In the genomic region with DNA sequence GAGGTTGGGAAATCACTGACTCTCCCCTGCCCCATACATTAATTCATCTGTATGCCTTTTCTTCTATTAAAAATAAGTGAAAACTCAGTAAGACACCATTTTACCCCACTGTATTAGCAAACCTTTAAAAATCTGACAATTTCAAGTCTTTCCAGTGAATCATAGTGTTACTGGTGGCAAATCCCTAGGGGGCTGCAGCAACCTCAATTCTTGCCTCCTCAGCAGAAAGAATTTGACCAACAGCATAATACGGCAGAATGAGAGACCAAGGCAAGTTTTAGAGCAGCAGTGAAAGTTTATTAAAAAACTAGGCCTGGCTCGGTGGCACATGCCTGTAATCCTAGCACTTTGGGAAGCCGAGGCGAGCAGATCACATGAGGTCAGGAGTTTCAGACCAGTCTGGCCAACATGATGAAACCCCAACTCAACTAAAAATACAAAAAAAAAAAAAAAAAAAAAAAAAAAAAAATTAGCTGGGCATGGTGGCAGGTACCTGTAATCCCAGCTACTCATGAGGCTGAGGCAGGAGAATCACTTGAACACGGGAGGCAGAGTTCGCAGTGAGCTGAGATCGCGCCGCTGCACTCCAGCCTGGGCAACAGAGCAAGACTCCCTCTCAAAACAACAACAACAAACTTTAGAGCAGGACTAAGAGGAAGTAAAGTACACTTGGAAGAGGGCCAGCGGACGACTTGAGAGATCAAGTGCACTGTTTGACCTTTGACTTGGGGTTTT, we compare ENCODE assay signal across 13 cellular contexts. TPM values are rescaled to one million over a fixed set of nuclear protein-coding genes. Genes with fewer than 3 reads are reported as not detected.
"Had no signal": no experiment of that assay in that cellular context is flagged by ENCODE, and none has a peak within 500 bp of the region (broad histone marks: within the 10 kb centered on the region; RNA-seq: fewer than 3 reads in every experiment).

No MANE protein-coding gene starts in this region.

RNA-seq across cellular contexts. Expression of gene EIF5AL1, which starts 21.0 kb away (rescaled TPM):
- total RNA-seq: body of pancreas had no signal

RNA-seq across cellular contexts. Expression of gene SFTPA2, which starts 26.9 kb away (rescaled TPM):
- total RNA-seq: activated CD4-positive, alpha-beta T cell treated with anti-CD3 and anti-CD28 coated beads for 36 hours; activated CD8-positive, alpha-beta memory T cell treated with anti-CD3 and anti-CD28 coated beads, Interleukin-2, amount 10 ng/mL, durations not matched to agents 7 days and 5 days; activated CD8-positive, alpha-beta T cell treated with anti-CD3 and anti-CD28 coated beads, Interleukin-2, amount 10 ng/mL, durations not matched to agents 7 days and 5 days; activated T-helper 2 cell treated with anti-CD3 and anti-CD28 coated beads, Interferon-gamma antibody, Interleukin-2, Interleukin-4, amounts not matched to agents 10 μg/mL and 5 μg/mL and 100 μg/mL, durations not matched to agents 14 hours and 24 hours and 36 hours; epithelial cell of proximal tubule; fibroblast of lung; glomerular endothelial cell; kidney epithelial cell; natural killer cell; occipital lobe; suprapubic skin; T-helper 17 cell had no signal
